20 cellular contexts compared by ENCODE assay signal in genomic region chr14:58620011-58620410, GRCh38. TPM values are rescaled to one million over a fixed set of nuclear protein-coding genes. Genes with fewer than 3 reads are reported as not detected.
DNase-seq lines count a peak whose midpoint lies in the region; ATAC-seq, FAIRE-seq and TF ChIP-seq lines count a peak whose summit lies in the region.
"Had no signal": no experiment of that assay in that cellular context is flagged by ENCODE, and none has a peak within 500 bp of the region (broad histone marks: within the 10 kb centered on the region; RNA-seq: fewer than 3 reads in every experiment).

No MANE protein-coding gene starts in this region.

- H4K91ac ChIP-seq in mesenchymal stem cell (ENCODE audit: low read length): no peak overlapping the region

- 43% methylated on average over 2 of the region's 2 CpGs for WGBS in mesenchymal stem cell

- H3K9ac ChIP-seq in HUES48 (ENCODE audit: low read depth, low read length) (no peak overlapping the region), mesenchymal stem cell (ENCODE audit: low read length) (no peak overlapping the region)

- no peak overlapping the region for H3K14ac ChIP-seq in mesenchymal stem cell (ENCODE audit: low read length in 2 of 2)

- no peak for TF ChIP-seq CTCF in bronchial epithelial cell (IDR thresholded peaks at IDR 0.05; ENCODE audit: insufficient read depth, low read length, severe bottlenecking)
- TF ChIP-seq CTCF in tibial artery (IDR thresholded peaks at IDR 0.05): no peak

- H2BK12ac ChIP-seq in mesenchymal stem cell (ENCODE audit: low read length in 2 of 2): peak overlapping the region in 1 of 2 experiments; percentile 24

- H3K4me3 ChIP-seq in HUES48 (ENCODE audit: low read depth, low read length) (no peak overlapping the region), bronchial epithelial cell (ENCODE audit: low read depth, low read length) (no peak overlapping the region), mesenchymal stem cell (ENCODE audit: insufficient read depth in 1 of 2, low read depth in 1 of 2, low read length in 2 of 2) (no peak overlapping the region), tibial artery (no peak overlapping the region)

- no peak overlapping the region for H2AK5ac ChIP-seq in mesenchymal stem cell (ENCODE audit: low read length, severe bottlenecking)

- no peak overlapping the region for H2BK15ac ChIP-seq in mesenchymal stem cell (ENCODE audit: low read depth, poor library complexity, severe bottlenecking)

- H3K23ac ChIP-seq in mesenchymal stem cell (ENCODE audit: low read length in 2 of 2): no peak overlapping the region

- DNase-seq in bronchial epithelial cell (ENCODE audit: low read depth) (no peak), mesenchymal stem cell (no peak), tibial artery (no peak), NCI-H1694 treated with DMSO at 0.1 percent for 48 hours (lab: John Stamatoyannopoulos, UW) (no peak)
- DNase-seq: ACHN; CD4-positive, alpha-beta memory T cell; DMS153; DMS79 treated with DMSO at 0.1 percent for 48 hours; EL; HCEC 1CT; HFFc6; IMR-90; KBM-7 had no signal

- H2BK120ac ChIP-seq in mesenchymal stem cell (ENCODE audit: low read depth, low read length): no peak overlapping the region

- H3K9me3 ChIP-seq in HUES48 (ENCODE audit: control insufficient read depth, insufficient read depth, low read length) (no peaks in the 10 kb centered on the region), mesenchymal stem cell (ENCODE audit: control insufficient read depth, low read length) (no peaks in the 10 kb centered on the region), tibial artery (no peaks in the 10 kb centered on the region)

- FAIRE-seq in bronchial epithelial cell (lab: Jason Lieb, UNC): peak; percentile 86
- FAIRE-seq: D721Med, G401.6, GM12891 had no signal

- H3K4me1 ChIP-seq in HUES48 (ENCODE audit: control insufficient read depth, insufficient read depth, low read length) (peaks cover 32% of the 10 kb centered on the region), mesenchymal stem cell (ENCODE audit: control insufficient read depth, insufficient read depth, low read depth, low read length) (no peaks in the 10 kb centered on the region), tibial artery (no peaks in the 10 kb centered on the region)

- ATAC-seq in GM18873 (IDR thresholded peaks at IDR 0.05; ENCODE audit: low FRiP score, unreplicated experiment) (no peak), GM19351 (IDR thresholded peaks at IDR 0.05; ENCODE audit: unreplicated experiment) (no peak)

- H2AFZ ChIP-seq in mesenchymal stem cell (ENCODE audit: low read depth, low read length): no peak overlapping the region

- H3K4me2 ChIP-seq in mesenchymal stem cell (ENCODE audit: low read length, poor library complexity, severe bottlenecking): no peak overlapping the region

- no peaks in the 10 kb centered on the region for H3K79me1 ChIP-seq in mesenchymal stem cell (replicated peaks; ENCODE audit: low read length, poor library complexity, severe bottlenecking)

- peak overlapping the region in 1 of 2 experiments; percentile 21 for H3K18ac ChIP-seq in mesenchymal stem cell (ENCODE audit: low read depth in 1 of 2, low read length in 2 of 2)

- H3K27me3 ChIP-seq in HUES48 (ENCODE audit: control insufficient read depth, insufficient read depth, low read length): no peaks in the 10 kb centered on the region; the same call in 1 of the 2 replicates
- H3K27me3 ChIP-seq in bronchial epithelial cell (ENCODE audit: control insufficient read depth, insufficient read depth, low read length): no peaks in the 10 kb centered on the region
- peaks cover 0 to 20% of the 10 kb centered on the region in 2 experiments for H3K27me3 ChIP-seq in mesenchymal stem cell (ENCODE audit: control insufficient read depth in 1 of 2, insufficient read depth in 1 of 2, low read length in 2 of 2)
- H3K27me3 ChIP-seq in tibial artery: no peaks in the 10 kb centered on the region

- H4K8ac ChIP-seq in mesenchymal stem cell (ENCODE audit: low read length): peak overlapping the region; percentile 9

- intact Hi-C loops in tibial artery (cut with DNase I; ENCODE audit: low total_unique reads): no loop called here

- peak overlapping the region; percentile 16 for H3K27ac ChIP-seq in HUES48 (ENCODE audit: low read depth, low read length)
- no peak overlapping the region for H3K27ac ChIP-seq in mesenchymal stem cell (ENCODE audit: low read length, poor library complexity, severe bottlenecking)
- no peak overlapping the region for H3K27ac ChIP-seq in tibial artery
- H3K27ac ChIP-seq: C4-2B had no signal

- H3K4ac ChIP-seq in mesenchymal stem cell (ENCODE audit: low read depth in 1 of 2, low read length in 2 of 2): no peak overlapping the region

- H3K36me3 ChIP-seq in HUES48 (ENCODE audit: control insufficient read depth, insufficient read depth, low read length) (no peaks in the 10 kb centered on the region), bronchial epithelial cell (ENCODE audit: control insufficient read depth, insufficient read depth, low read length) (no peaks in the 10 kb centered on the region), mesenchymal stem cell (ENCODE audit: control insufficient read depth in 1 of 2, insufficient read depth in 2 of 2, low read depth in 1 of 2, low read length in 2 of 2) (no peaks in the 10 kb centered on the region), tibial artery (no peaks in the 10 kb centered on the region)

- no peak overlapping the region for H2BK5ac ChIP-seq in mesenchymal stem cell (ENCODE audit: low read depth, low read length, poor library complexity, severe bottlenecking)

RNA-seq across cellular contexts. Expression of gene DACT1, which starts 17.8 kb away (rescaled TPM):
- total RNA-seq in bronchial epithelial cell: 1.1 and 1.4 TPM in 2 replicates
- 16.8 TPM for polyA plus RNA-seq in mesenchymal stem cell (2013, experiment 1 of 2)
- 16.8 TPM for polyA plus RNA-seq in mesenchymal stem cell (2013, experiment 2 of 2)
